12 cellular contexts compared by ENCODE assay signal in the genomic region with DNA sequence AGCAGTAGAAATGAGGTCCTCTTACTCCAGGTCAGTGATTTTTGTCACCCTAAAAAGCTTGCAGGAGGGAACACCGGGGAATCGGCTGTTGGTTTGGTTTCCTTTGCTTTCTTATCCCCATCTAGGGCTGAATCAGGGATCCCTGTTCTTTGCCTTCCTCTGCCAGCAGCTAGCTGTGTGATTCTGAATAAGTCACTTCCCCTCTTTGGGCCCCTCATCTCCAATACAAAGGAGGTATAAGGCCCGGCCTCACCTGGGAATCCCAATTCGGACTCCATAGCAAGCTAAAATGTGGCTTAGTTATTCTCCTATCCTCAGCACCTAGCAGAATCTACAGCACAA. TPM values are rescaled to one million over a fixed set of nuclear protein-coding genes. Genes with fewer than 3 reads are reported as not detected.
DNase-seq lines count a peak whose midpoint lies in the region; ATAC-seq and TF ChIP-seq lines count a peak whose summit lies in the region.
"Had no signal": no experiment of that assay in that cellular context is flagged by ENCODE, and none has a peak within 500 bp of the region (broad histone marks: within the 10 kb centered on the region; RNA-seq: fewer than 3 reads in every experiment).

No MANE protein-coding gene starts in this region.

- H3K4me1 ChIP-seq in mesodermal cell (ENCODE audit: control insufficient read depth, insufficient read depth, low read length, poor library complexity, severe bottlenecking), result peaks cover 32% of the 10 kb centered on the region
- H3K4me1 ChIP-seq in tibial nerve, result peaks cover 0 to 62% (median 51%) of the 10 kb centered on the region in 4 donors

- DNase-seq in activated naive CD4-positive, alpha-beta T cell treated with Interleukin-2 at 50 U/mL for 16 hours, result no peak
- DNase-seq in activated T-helper 2 cell treated with anti-CD3 and anti-CD28 coated beads, Interferon-gamma antibody, Interleukin-2, Interleukin-4, amounts not matched to agents 10 μg/mL and 5 μg/mL and 100 μg/mL, durations not matched to agents 14 hours and 24 hours and 36 hours (ENCODE audit: low spot score), result no peak
- DNase-seq in tibial nerve (ENCODE audit: low spot score in 2 of 2) (no peak), LoVo (ENCODE audit: low spot score) (no peak), NCI-H69 (lab: John Stamatoyannopoulos, UW) (no peak)
- DNase-seq: activated effector memory CD4-positive, alpha-beta T cell treated with Interleukin-2 at 50 U/mL for 16 hours; effector CD8-positive, alpha-beta T cell; NCI-H510A treated with DMSO at 0.1 percent for 48 hours had no signal

- H3K4me3 Mint-ChIP-seq in activated naive CD4-positive, alpha-beta T cell treated with anti-CD3 and anti-CD28 coated beads, Interleukin-2, amount 50 U/mL, for 24 hours, result peak overlapping the region; percentile 66
- no peak overlapping the region for H3K4me3 Mint-ChIP-seq in activated T-helper 2 cell treated with anti-CD3 and anti-CD28 coated beads, Interferon-gamma antibody, Interleukin-2, Interleukin-4, amounts not matched to agents 10 μg/mL and 5 μg/mL and 100 μg/mL, durations not matched to agents 14 hours and 24 hours and 36 hours (ENCODE audit: low read depth)

- H3K36me3 Mint-ChIP-seq in activated naive CD4-positive, alpha-beta T cell treated with anti-CD3 and anti-CD28 coated beads, Interleukin-2, amount 50 U/mL, for 24 hours, result no peaks in the 10 kb centered on the region
- no peaks in the 10 kb centered on the region for H3K36me3 Mint-ChIP-seq in activated T-helper 2 cell treated with anti-CD3 and anti-CD28 coated beads, Interferon-gamma antibody, Interleukin-2, Interleukin-4, amounts not matched to agents 10 μg/mL and 5 μg/mL and 100 μg/mL, durations not matched to agents 14 hours and 24 hours and 36 hours (ENCODE audit: low read depth)

- TF ChIP-seq EP300 in tibial nerve (IDR thresholded peaks at IDR 0.05), result no peak

- H3K9me3 ChIP-seq in mesodermal cell (ENCODE audit: control insufficient read depth, low read length), result no peaks in the 10 kb centered on the region
- no peaks in the 10 kb centered on the region for H3K9me3 ChIP-seq in tibial nerve

- WGBS in mesodermal cell (ENCODE audit: insufficient coverage in 2 of 2), 2 experiments, result 64 to 76% methylated on average over 2 to 3 of the region's 4 CpGs
- 74 to 78% methylated on average over 4 of the region's 4 CpGs for WGBS in tibial nerve, 2 donors

- H3K4me3 ChIP-seq in mesodermal cell (ENCODE audit: extremely low read depth, insufficient read depth, low read length, poor library complexity, severe bottlenecking) (no peak overlapping the region), tibial nerve (no peak overlapping the region)

- peak overlapping the region; percentile 87 for H3K27ac Mint-ChIP-seq in activated naive CD4-positive, alpha-beta T cell treated with anti-CD3 and anti-CD28 coated beads, Interleukin-2, amount 50 U/mL, for 24 hours
- H3K27ac Mint-ChIP-seq in activated T-helper 2 cell treated with anti-CD3 and anti-CD28 coated beads, Interferon-gamma antibody, Interleukin-2, Interleukin-4, amounts not matched to agents 10 μg/mL and 5 μg/mL and 100 μg/mL, durations not matched to agents 14 hours and 24 hours and 36 hours, result peak overlapping the region; percentile 95

- no peaks in the 10 kb centered on the region for H3K9me3 Mint-ChIP-seq in activated naive CD4-positive, alpha-beta T cell treated with anti-CD3 and anti-CD28 coated beads, Interleukin-2, amount 50 U/mL, for 24 hours
- H3K9me3 Mint-ChIP-seq in activated T-helper 2 cell treated with anti-CD3 and anti-CD28 coated beads, Interferon-gamma antibody, Interleukin-2, Interleukin-4, amounts not matched to agents 10 μg/mL and 5 μg/mL and 100 μg/mL, durations not matched to agents 14 hours and 24 hours and 36 hours, result no peaks in the 10 kb centered on the region

- H3K36me3 ChIP-seq in mesodermal cell (ENCODE audit: control insufficient read depth, insufficient read depth, low read length), result no peaks in the 10 kb centered on the region
- no peaks in the 10 kb centered on the region for H3K36me3 ChIP-seq in tibial nerve

- ATAC-seq in GM18519 (IDR thresholded peaks at IDR 0.05; ENCODE audit: low FRiP score, unreplicated experiment), result no peak
- ATAC-seq: sciatic nerve had no signal

- no peaks in the 10 kb centered on the region for H3K27me3 ChIP-seq in tibial nerve

- H3K27ac ChIP-seq in mesodermal cell (ENCODE audit: low read depth, low read length, severe bottlenecking), result peak overlapping the region; percentile 6
- H3K27ac ChIP-seq in tibial nerve, result peak overlapping the region; percentile 67 to 100 (median 79)

- no peak for TF ChIP-seq CTCF in tibial nerve (IDR thresholded peaks at IDR 0.05)

- TF ChIP-seq POLR2A in tibial nerve (IDR thresholded peaks at IDR 0.05), result no peak

- H3K4me1 Mint-ChIP-seq in activated naive CD4-positive, alpha-beta T cell treated with anti-CD3 and anti-CD28 coated beads, Interleukin-2, amount 50 U/mL, for 24 hours, result peaks cover 74% of the 10 kb centered on the region
- H3K4me1 Mint-ChIP-seq in activated T-helper 2 cell treated with anti-CD3 and anti-CD28 coated beads, Interferon-gamma antibody, Interleukin-2, Interleukin-4, amounts not matched to agents 10 μg/mL and 5 μg/mL and 100 μg/mL, durations not matched to agents 14 hours and 24 hours and 36 hours (ENCODE audit: low read depth), result peaks cover 40% of the 10 kb centered on the region

- intact Hi-C loops in activated T-helper 2 cell treated with anti-CD3 and anti-CD28 coated beads, Interferon-gamma antibody, Interleukin-2, Interleukin-4, amounts not matched to agents 10 μg/mL and 5 μg/mL and 100 μg/mL, durations not matched to agents 14 hours and 24 hours and 36 hours (cut with micrococcal nuclease), result no loop called here

- H3K27me3 Mint-ChIP-seq in activated naive CD4-positive, alpha-beta T cell treated with anti-CD3 and anti-CD28 coated beads, Interleukin-2, amount 50 U/mL, for 24 hours, result no peaks in the 10 kb centered on the region
- H3K27me3 Mint-ChIP-seq in activated T-helper 2 cell treated with anti-CD3 and anti-CD28 coated beads, Interferon-gamma antibody, Interleukin-2, Interleukin-4, amounts not matched to agents 10 μg/mL and 5 μg/mL and 100 μg/mL, durations not matched to agents 14 hours and 24 hours and 36 hours (ENCODE audit: low read depth), result no peaks in the 10 kb centered on the region

RNA-seq across cellular contexts. Expression of a gene that starts 18.5 kb away (rescaled TPM):
- 0.89 and 0.97 TPM in 2 replicates for total RNA-seq in activated T-helper 2 cell treated with anti-CD3 and anti-CD28 coated beads, Interferon-gamma antibody, Interleukin-2, Interleukin-4, amounts not matched to agents 10 μg/mL and 5 μg/mL and 100 μg/mL, durations not matched to agents 14 hours and 24 hours and 36 hours
- 1.2 TPM for polyA plus RNA-seq in mesodermal cell (2013, experiment 1 of 2)
- polyA plus RNA-seq in mesodermal cell (2013, experiment 2 of 2), result 1.3 TPM
- total RNA-seq in tibial nerve, result 1 to 10 TPM in 2 of 4 donors, not detected in 2; 2.2 to 2.9 TPM

RNA-seq across cellular contexts. Expression of a gene that starts 29.6 kb away (rescaled TPM):
- total RNA-seq in activated T-helper 2 cell treated with anti-CD3 and anti-CD28 coated beads, Interferon-gamma antibody, Interleukin-2, Interleukin-4, amounts not matched to agents 10 μg/mL and 5 μg/mL and 100 μg/mL, durations not matched to agents 14 hours and 24 hours and 36 hours, result 88.1 and 90.9 TPM in 2 replicates
- 19.1 TPM for polyA plus RNA-seq in mesodermal cell (2013, experiment 1 of 2)
- polyA plus RNA-seq in mesodermal cell (2013, experiment 2 of 2), result 18.8 TPM
- total RNA-seq in tibial nerve, result 100 to 1,000 TPM; 304 to 768 (median 608) TPM

RNA-seq across cellular contexts. Expression of a gene that starts 58.1 kb away (rescaled TPM):
- total RNA-seq in activated T-helper 2 cell treated with anti-CD3 and anti-CD28 coated beads, Interferon-gamma antibody, Interleukin-2, Interleukin-4, amounts not matched to agents 10 μg/mL and 5 μg/mL and 100 μg/mL, durations not matched to agents 14 hours and 24 hours and 36 hours, result not detected in 2 replicates
- polyA plus RNA-seq in mesodermal cell (2013, experiment 1 of 2), result 1.0 TPM
- polyA plus RNA-seq in mesodermal cell (2013, experiment 2 of 2), result not detected
- not detected for total RNA-seq in tibial nerve
- total RNA-seq: sciatic nerve had no signal
